Comparison of ENCODE assay signal across 1 cellular context in the genomic region with DNA sequence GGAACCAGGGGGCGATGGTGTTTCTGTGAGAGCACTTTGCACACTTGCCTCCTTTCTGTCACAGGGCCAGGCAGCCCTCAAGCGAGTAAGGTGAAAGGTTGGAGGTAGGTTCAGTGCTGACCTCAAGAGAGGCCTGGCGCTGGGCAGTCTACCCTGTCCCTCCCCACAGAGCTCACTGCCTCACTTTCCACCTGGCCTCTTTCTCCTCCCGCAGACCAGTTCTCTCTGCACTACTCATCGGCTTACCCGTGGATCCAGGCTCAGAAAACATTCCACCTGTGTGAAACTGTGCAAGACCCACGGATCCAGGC.
TF ChIP-seq lines count a peak whose summit lies in the region.

No MANE protein-coding gene starts in this region.

TF ChIP-seq in HepG2, 621 proteins besides CTCF, POLR2A, EP300 and RAD21 (continued from another document):
- TF ChIP-seq, protein P1, sequence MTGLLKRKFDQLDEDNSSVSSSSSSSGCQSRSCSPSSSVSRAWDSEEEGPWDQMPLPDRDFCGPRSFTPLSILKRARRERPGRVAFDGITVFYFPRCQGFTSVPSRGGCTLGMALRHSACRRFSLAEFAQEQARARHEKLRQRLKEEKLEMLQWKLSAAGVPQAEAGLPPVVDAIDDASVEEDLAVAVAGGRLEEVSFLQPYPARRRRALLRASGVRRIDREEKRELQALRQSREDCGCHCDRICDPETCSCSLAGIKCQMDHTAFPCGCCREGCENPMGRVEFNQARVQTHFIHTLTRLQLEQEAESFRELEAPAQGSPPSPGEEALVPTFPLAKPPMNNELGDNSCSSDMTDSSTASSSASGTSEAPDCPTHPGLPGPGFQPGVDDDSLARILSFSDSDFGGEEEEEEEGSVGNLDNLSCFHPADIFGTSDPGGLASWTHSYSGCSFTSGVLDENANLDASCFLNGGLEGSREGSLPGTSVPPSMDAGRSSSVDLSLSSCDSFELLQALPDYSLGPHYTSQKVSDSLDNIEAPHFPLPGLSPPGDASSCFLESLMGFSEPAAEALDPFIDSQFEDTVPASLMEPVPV (CRISPR knock-in tag; IDR thresholded peaks at IDR 0.05) = no peak
- no peak for TF ChIP-seq FOXP4 (CRISPR knock-in tag; IDR thresholded peaks at IDR 0.05)
- no peak for TF ChIP-seq PHF20 (CRISPR knock-in tag; IDR thresholded peaks at IDR 0.05)
- no peak for TF ChIP-seq ZBTB49 (CRISPR knock-in tag; IDR thresholded peaks at IDR 0.05; ENCODE audit: borderline replicate concordance)
- no peak for TF ChIP-seq TFDP2 (CRISPR knock-in tag; IDR thresholded peaks at IDR 0.05)
- no peak for TF ChIP-seq KMT2A (CRISPR knock-in tag; IDR thresholded peaks at IDR 0.05)
- no peak for TF ChIP-seq HINFP (CRISPR knock-in tag; IDR thresholded peaks at IDR 0.05; ENCODE audit: low read depth)
- TF ChIP-seq, protein P2, sequence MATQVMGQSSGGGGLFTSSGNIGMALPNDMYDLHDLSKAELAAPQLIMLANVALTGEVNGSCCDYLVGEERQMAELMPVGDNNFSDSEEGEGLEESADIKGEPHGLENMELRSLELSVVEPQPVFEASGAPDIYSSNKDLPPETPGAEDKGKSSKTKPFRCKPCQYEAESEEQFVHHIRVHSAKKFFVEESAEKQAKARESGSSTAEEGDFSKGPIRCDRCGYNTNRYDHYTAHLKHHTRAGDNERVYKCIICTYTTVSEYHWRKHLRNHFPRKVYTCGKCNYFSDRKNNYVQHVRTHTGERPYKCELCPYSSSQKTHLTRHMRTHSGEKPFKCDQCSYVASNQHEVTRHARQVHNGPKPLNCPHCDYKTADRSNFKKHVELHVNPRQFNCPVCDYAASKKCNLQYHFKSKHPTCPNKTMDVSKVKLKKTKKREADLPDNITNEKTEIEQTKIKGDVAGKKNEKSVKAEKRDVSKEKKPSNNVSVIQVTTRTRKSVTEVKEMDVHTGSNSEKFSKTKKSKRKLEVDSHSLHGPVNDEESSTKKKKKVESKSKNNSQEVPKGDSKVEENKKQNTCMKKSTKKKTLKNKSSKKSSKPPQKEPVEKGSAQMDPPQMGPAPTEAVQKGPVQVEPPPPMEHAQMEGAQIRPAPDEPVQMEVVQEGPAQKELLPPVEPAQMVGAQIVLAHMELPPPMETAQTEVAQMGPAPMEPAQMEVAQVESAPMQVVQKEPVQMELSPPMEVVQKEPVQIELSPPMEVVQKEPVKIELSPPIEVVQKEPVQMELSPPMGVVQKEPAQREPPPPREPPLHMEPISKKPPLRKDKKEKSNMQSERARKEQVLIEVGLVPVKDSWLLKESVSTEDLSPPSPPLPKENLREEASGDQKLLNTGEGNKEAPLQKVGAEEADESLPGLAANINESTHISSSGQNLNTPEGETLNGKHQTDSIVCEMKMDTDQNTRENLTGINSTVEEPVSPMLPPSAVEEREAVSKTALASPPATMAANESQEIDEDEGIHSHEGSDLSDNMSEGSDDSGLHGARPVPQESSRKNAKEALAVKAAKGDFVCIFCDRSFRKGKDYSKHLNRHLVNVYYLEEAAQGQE (IDR thresholded peaks at IDR 0.05; ENCODE audit: borderline replicate concordance in 1 of 2, low read depth in 1 of 2, low read length in 2 of 2) = no peak
- no peak for TF ChIP-seq TBP (CRISPR knock-in tag; IDR thresholded peaks at IDR 0.05)
- TF ChIP-seq PHF5A (CRISPR knock-in tag; IDR thresholded peaks at IDR 0.05; ENCODE audit: low read depth, unreplicated experiment) = no peak
- no peak for TF ChIP-seq ZNF790 (CRISPR knock-in tag; IDR thresholded peaks at IDR 0.05; ENCODE audit: borderline replicate concordance)
- TF ChIP-seq ZNF460 (CRISPR knock-in tag; IDR thresholded peaks at IDR 0.05; ENCODE audit: borderline replicate concordance) = no peak
- no peak for TF ChIP-seq MAZ (IDR thresholded peaks at IDR 0.05; ENCODE audit: borderline replicate concordance, low read depth, low read length)
- TF ChIP-seq MAZ (CRISPR knock-in tag; IDR thresholded peaks at IDR 0.05; ENCODE audit: low read depth) = no peak
- TF ChIP-seq TAF15 (IDR thresholded peaks at IDR 0.05; ENCODE audit: low read depth, low read length, poor library complexity, severe bottlenecking) = no peak
- TF ChIP-seq ZNF124 (CRISPR knock-in tag; IDR thresholded peaks at IDR 0.05) = no peak
- TF ChIP-seq ZNF350 (CRISPR knock-in tag; IDR thresholded peaks at IDR 0.05; ENCODE audit: borderline replicate concordance, low read depth) = no peak
- TF ChIP-seq, protein P3, sequence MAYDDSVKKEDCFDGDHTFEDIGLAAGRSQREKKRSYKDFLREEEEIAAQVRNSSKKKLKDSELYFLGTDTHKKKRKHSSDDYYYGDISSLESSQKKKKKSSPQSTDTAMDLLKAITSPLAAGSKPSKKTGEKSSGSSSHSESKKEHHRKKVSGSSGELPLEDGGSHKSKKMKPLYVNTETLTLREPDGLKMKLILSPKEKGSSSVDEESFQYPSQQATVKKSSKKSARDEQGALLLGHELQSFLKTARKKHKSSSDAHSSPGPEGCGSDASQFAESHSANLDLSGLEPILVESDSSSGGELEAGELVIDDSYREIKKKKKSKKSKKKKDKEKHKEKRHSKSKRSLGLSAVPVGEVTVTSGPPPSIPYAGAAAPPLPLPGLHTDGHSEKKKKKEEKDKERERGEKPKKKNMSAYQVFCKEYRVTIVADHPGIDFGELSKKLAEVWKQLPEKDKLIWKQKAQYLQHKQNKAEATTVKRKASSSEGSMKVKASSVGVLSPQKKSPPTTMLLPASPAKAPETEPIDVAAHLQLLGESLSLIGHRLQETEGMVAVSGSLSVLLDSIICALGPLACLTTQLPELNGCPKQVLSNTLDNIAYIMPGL (CRISPR knock-in tag; IDR thresholded peaks at IDR 0.05; ENCODE audit: borderline replicate concordance in 1 of 2, low read depth in 1 of 2) = no peak
TF ChIP-seq in HepG2: peak in this region for 0.
